In the genomic region with DNA sequence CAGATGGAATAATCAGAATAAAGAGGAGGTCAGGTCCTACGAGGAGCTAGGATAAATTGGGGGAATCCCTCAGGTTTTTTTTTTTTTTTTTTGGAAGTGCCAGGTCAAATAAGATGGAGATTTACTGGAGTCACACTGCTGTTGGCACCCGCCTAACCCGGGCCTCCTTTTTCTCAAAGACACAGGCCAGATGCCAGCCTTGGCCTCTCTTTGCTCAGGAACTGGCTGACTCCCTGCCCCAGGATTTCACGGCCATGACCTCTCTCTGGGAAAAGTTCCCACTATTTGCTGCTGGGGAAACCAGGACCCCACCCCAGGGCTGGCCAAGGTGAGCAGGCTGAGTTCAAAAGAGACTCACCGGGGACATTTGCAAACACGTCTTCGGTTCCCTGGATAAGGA, we compare ENCODE assay signal across 1 cellular context.
TF ChIP-seq lines count a peak whose summit lies in the region.

No MANE protein-coding gene starts in this region.

TF ChIP-seq in WTC11, 78 proteins besides CTCF, POLR2A, EP300 and RAD21 (continued from another document):
- TF ChIP-seq, protein P1, sequence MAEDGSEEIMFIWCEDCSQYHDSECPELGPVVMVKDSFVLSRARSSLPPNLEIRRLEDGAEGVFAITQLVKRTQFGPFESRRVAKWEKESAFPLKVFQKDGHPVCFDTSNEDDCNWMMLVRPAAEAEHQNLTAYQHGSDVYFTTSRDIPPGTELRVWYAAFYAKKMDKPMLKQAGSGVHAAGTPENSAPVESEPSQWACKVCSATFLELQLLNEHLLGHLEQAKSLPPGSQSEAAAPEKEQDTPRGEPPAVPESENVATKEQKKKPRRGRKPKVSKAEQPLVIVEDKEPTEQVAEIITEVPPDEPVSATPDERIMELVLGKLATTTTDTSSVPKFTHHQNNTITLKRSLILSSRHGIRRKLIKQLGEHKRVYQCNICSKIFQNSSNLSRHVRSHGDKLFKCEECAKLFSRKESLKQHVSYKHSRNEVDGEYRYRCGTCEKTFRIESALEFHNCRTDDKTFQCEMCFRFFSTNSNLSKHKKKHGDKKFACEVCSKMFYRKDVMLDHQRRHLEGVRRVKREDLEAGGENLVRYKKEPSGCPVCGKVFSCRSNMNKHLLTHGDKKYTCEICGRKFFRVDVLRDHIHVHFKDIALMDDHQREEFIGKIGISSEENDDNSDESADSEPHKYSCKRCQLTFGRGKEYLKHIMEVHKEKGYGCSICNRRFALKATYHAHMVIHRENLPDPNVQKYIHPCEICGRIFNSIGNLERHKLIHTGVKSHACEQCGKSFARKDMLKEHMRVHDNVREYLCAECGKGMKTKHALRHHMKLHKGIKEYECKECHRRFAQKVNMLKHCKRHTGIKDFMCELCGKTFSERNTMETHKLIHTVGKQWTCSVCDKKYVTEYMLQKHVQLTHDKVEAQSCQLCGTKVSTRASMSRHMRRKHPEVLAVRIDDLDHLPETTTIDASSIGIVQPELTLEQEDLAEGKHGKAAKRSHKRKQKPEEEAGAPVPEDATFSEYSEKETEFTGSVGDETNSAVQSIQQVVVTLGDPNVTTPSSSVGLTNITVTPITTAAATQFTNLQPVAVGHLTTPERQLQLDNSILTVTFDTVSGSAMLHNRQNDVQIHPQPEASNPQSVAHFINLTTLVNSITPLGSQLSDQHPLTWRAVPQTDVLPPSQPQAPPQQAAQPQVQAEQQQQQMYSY (CRISPR knock-in tag; IDR thresholded peaks at IDR 0.05): no peak
- TF ChIP-seq, protein P2, sequence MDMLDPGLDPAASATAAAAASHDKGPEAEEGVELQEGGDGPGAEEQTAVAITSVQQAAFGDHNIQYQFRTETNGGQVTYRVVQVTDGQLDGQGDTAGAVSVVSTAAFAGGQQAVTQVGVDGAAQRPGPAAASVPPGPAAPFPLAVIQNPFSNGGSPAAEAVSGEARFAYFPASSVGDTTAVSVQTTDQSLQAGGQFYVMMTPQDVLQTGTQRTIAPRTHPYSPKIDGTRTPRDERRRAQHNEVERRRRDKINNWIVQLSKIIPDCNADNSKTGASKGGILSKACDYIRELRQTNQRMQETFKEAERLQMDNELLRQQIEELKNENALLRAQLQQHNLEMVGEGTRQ (CRISPR knock-in tag; IDR thresholded peaks at IDR 0.05): no peak
- TF ChIP-seq, protein P3, sequence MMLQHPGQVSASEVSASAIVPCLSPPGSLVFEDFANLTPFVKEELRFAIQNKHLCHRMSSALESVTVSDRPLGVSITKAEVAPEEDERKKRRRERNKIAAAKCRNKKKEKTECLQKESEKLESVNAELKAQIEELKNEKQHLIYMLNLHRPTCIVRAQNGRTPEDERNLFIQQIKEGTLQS (CRISPR knock-in tag; conservative IDR thresholded peaks at IDR 0.05): no peak
- TF ChIP-seq ZNF423 (CRISPR knock-in tag; IDR thresholded peaks at IDR 0.05): no peak
- no peak for TF ChIP-seq FOXP1 (CRISPR knock-in tag; IDR thresholded peaks at IDR 0.05; ENCODE audit: borderline replicate concordance)
- TF ChIP-seq NR2C2 (CRISPR knock-in tag; IDR thresholded peaks at IDR 0.05): no peak
- TF ChIP-seq ATF6 (CRISPR knock-in tag; IDR thresholded peaks at IDR 0.05): no peak
- no peak for TF ChIP-seq AFF4 (CRISPR knock-in tag; IDR thresholded peaks at IDR 0.05; ENCODE audit: borderline replicate concordance)
- no peak for TF ChIP-seq JAZF1 (CRISPR knock-in tag; IDR thresholded peaks at IDR 0.05)
- TF ChIP-seq, protein P4, sequence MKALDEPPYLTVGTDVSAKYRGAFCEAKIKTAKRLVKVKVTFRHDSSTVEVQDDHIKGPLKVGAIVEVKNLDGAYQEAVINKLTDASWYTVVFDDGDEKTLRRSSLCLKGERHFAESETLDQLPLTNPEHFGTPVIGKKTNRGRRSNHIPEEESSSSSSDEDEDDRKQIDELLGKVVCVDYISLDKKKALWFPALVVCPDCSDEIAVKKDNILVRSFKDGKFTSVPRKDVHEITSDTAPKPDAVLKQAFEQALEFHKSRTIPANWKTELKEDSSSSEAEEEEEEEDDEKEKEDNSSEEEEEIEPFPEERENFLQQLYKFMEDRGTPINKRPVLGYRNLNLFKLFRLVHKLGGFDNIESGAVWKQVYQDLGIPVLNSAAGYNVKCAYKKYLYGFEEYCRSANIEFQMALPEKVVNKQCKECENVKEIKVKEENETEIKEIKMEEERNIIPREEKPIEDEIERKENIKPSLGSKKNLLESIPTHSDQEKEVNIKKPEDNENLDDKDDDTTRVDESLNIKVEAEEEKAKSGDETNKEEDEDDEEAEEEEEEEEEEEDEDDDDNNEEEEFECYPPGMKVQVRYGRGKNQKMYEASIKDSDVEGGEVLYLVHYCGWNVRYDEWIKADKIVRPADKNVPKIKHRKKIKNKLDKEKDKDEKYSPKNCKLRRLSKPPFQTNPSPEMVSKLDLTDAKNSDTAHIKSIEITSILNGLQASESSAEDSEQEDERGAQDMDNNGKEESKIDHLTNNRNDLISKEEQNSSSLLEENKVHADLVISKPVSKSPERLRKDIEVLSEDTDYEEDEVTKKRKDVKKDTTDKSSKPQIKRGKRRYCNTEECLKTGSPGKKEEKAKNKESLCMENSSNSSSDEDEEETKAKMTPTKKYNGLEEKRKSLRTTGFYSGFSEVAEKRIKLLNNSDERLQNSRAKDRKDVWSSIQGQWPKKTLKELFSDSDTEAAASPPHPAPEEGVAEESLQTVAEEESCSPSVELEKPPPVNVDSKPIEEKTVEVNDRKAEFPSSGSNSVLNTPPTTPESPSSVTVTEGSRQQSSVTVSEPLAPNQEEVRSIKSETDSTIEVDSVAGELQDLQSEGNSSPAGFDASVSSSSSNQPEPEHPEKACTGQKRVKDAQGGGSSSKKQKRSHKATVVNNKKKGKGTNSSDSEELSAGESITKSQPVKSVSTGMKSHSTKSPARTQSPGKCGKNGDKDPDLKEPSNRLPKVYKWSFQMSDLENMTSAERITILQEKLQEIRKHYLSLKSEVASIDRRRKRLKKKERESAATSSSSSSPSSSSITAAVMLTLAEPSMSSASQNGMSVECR (CRISPR knock-in tag; IDR thresholded peaks at IDR 0.05; ENCODE audit: borderline replicate concordance): no peak
- no peak for TF ChIP-seq ERG (CRISPR knock-in tag; IDR thresholded peaks at IDR 0.05)
